8 cellular contexts compared by ENCODE assay signal in the genomic region with DNA sequence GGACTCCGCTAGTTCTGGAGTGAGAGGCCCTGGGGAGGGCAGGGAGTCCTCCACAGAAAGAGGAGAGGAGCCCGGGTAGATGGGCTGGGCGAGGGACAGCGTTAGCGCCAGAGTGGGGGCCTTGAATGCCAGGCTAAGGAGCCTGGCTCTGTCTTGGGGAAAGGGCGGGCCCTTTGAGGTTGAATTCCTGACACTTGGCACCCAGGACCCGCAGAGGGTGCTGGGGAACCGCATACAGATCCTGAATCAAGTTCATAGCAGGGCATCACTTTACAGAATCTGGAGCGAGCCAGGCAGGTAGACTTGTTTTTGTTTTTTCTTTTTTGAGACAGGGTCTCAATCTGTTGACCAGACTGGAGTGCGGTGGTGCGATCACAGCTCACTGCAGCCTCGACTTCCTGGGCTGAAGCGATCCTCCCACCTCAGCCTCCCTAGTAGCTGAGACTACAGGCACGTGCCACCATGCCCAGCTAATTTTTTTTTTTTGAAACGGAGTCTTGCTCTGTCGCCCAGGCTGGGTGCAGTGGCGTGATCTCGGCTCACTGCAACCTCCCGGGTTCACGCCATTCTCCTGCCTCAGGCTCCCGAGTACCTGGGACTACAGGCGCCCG. TPM values are rescaled to one million over a fixed set of nuclear protein-coding genes. Genes with fewer than 3 reads are reported as not detected.
DNase-seq lines count a peak whose midpoint lies in the region; ATAC-seq and TF ChIP-seq lines count a peak whose summit lies in the region.

No MANE protein-coding gene starts in this region.

- ATAC-seq in heart left ventricle (no peak), lower lobe of right lung (peak in 1 of 2 donors; percentile 23)
- ATAC-seq in activated naive CD8-positive, alpha-beta T cell treated with anti-CD3 and anti-CD28 coated beads, Interleukin-2, amount 10 ng/mL, durations not matched to agents 7 days and 5 days (ENCODE audit: low read depth), result no peak

- H3K4me1 Mint-ChIP-seq in activated naive CD8-positive, alpha-beta T cell treated with anti-CD3 and anti-CD28 coated beads, Interleukin-2, amount 10 ng/mL, durations not matched to agents 7 days and 5 days, result peaks cover 37% of the 10 kb centered on the region

- TF ChIP-seq EP300 in transverse colon (IDR thresholded peaks at IDR 0.05; ENCODE audit: low read depth), result no peak

- H3K4me1 ChIP-seq in heart left ventricle, result peaks cover 3 to 49% (median 32%) of the 10 kb centered on the region in 12 donors
- H3K4me1 ChIP-seq in lower lobe of right lung, result peaks cover 38% of the 10 kb centered on the region
- peaks cover 13 to 23% (median 14%) of the 10 kb centered on the region in 4 donors for H3K4me1 ChIP-seq in transverse colon

- TF ChIP-seq POLR2A in heart left ventricle (IDR thresholded peaks at IDR 0.05) (no peak), transverse colon (IDR thresholded peaks at IDR 0.05) (no peak)

- H3K9me3 Mint-ChIP-seq in activated naive CD8-positive, alpha-beta T cell treated with anti-CD3 and anti-CD28 coated beads, Interleukin-2, amount 10 ng/mL, durations not matched to agents 7 days and 5 days, result no peaks in the 10 kb centered on the region

- H3K27ac Mint-ChIP-seq in activated naive CD8-positive, alpha-beta T cell treated with anti-CD3 and anti-CD28 coated beads, Interleukin-2, amount 10 ng/mL, durations not matched to agents 7 days and 5 days, result peak overlapping the region; percentile 90

- H3K27me3 ChIP-seq in heart left ventricle (no peaks in the 10 kb centered on the region), lower lobe of right lung (ENCODE audit: low read depth) (no peaks in the 10 kb centered on the region), transverse colon (no peaks in the 10 kb centered on the region)

- no peaks in the 10 kb centered on the region for H3K27me3 Mint-ChIP-seq in activated naive CD8-positive, alpha-beta T cell treated with anti-CD3 and anti-CD28 coated beads, Interleukin-2, amount 10 ng/mL, durations not matched to agents 7 days and 5 days

- in situ Hi-C loops in transverse colon (cut with MboI; ENCODE audit: low pct_ligation_motif_present in 1 of 4, low pct_unique_long_range_greater_than_20kb in 1 of 4, low sequenced_read_pairs in 3 of 4), result no loop called here

- POLR2A ChIA-PET in activated naive CD8-positive, alpha-beta T cell treated with anti-CD3 and anti-CD28 coated beads, Interleukin-2, amount 10 ng/mL, durations not matched to agents 7 days and 5 days (lab: Charles Lee), result interaction anchor here (1.9 to 16.1 kb wide), 7 partner anchors 9 to 84 kb away, joined by 10 to 412 read pairs (median 36); a partner anchor contains a TSS

- DNase-seq in heart left ventricle, result no peak
- DNase-seq in cardiac septum (ENCODE audit: low spot score), result no peak
- no peak for DNase-seq in activated naive CD8-positive, alpha-beta T cell treated with anti-CD3 and anti-CD28 coated beads, Interleukin-2, amount 10 ng/mL, durations not matched to agents 7 days and 5 days
- DNase-seq in lower lobe of right lung, result no peak
- no peak for DNase-seq in transverse colon
- DNase-seq in NCI-H1048 (lab: John Stamatoyannopoulos, UW), result no peak
- no peak for DNase-seq in superior temporal gyrus (ENCODE audit: extremely low spot score)
- no peak for DNase-seq in pons (ENCODE audit: low spot score)

- H3K9me3 ChIP-seq in heart left ventricle, result no peaks in the 10 kb centered on the region
- H3K9me3 ChIP-seq in lower lobe of right lung, result no peaks in the 10 kb centered on the region
- H3K9me3 ChIP-seq in transverse colon, result no peaks in the 10 kb centered on the region

- peak overlapping the region in 9 of 12 donors; percentile 46 to 96 (median 92) for H3K27ac ChIP-seq in heart left ventricle
- peak overlapping the region; percentile 91 for H3K27ac ChIP-seq in lower lobe of right lung
- peak overlapping the region; percentile 88 to 97 (median 93) for H3K27ac ChIP-seq in transverse colon

- intact Hi-C loops in heart left ventricle (cut with DNase I) (loop anchor here in 3 of 10 donors (2.0 to 5.0 kb wide), 3 partner anchors 19 to 87 kb away; a partner anchor contains a TSS), cardiac septum (cut with DNase I) (no loop called here), lower lobe of right lung (cut with DNase I) (no loop called here), transverse colon (cut with DNase I; ENCODE audit: low total_unique reads) (no loop called here)

- H3K4me3 Mint-ChIP-seq in activated naive CD8-positive, alpha-beta T cell treated with anti-CD3 and anti-CD28 coated beads, Interleukin-2, amount 10 ng/mL, durations not matched to agents 7 days and 5 days, result peak overlapping the region; percentile 84

- TF ChIP-seq CTCF in heart left ventricle (IDR thresholded peaks at IDR 0.05), result no peak
- no peak for TF ChIP-seq CTCF in lower lobe of right lung (IDR thresholded peaks at IDR 0.05)
- no peak for TF ChIP-seq CTCF in transverse colon (IDR thresholded peaks at IDR 0.05)

- no peaks in the 10 kb centered on the region for H3K36me3 ChIP-seq in heart left ventricle
- no peaks in the 10 kb centered on the region for H3K36me3 ChIP-seq in lower lobe of right lung
- H3K36me3 ChIP-seq in transverse colon, result no peaks in the 10 kb centered on the region

- H3K36me3 Mint-ChIP-seq in activated naive CD8-positive, alpha-beta T cell treated with anti-CD3 and anti-CD28 coated beads, Interleukin-2, amount 10 ng/mL, durations not matched to agents 7 days and 5 days, result peaks cover 2% of the 10 kb centered on the region

- peak overlapping the region in 9 of 12 donors; percentile 43 to 89 (median 67) for H3K4me3 ChIP-seq in heart left ventricle
- H3K4me3 ChIP-seq in lower lobe of right lung, result peak overlapping the region; percentile 66
- H3K4me3 ChIP-seq in transverse colon, result peak overlapping the region in 3 of 4 donors; percentile 52 to 79 (median 58)

- WGBS in heart left ventricle, 4 donors, result 72 to 74% (median 74%) methylated on average over 23 of the region's 23 CpGs
- WGBS in transverse colon (ENCODE audit: low coverage in 1 of 2), 2 donors, result 64 to 85% methylated on average over 5 to 23 of the region's 23 CpGs

RNA-seq across cellular contexts. Expression of a gene that starts 6.0 kb away (rescaled TPM):
- total RNA-seq in heart left ventricle, result 10 to 100 TPM in 5 of 9 donors, 1 to 10 TPM in 4; 3.5 to 33.6 (median 11.8) TPM
- 1 to 10 TPM in 1 of 2 donors, under 1 TPM in 1; 0.89 to 6.2 TPM for polyA plus RNA-seq in heart left ventricle
- 22.2 TPM for total RNA-seq in cardiac septum
- total RNA-seq in activated naive CD8-positive, alpha-beta T cell treated with anti-CD3 and anti-CD28 coated beads, Interleukin-2, amount 10 ng/mL, durations not matched to agents 7 days and 5 days, result 1 to 10 TPM; 5.5 to 5.6 TPM
- total RNA-seq in lower lobe of right lung, result 0.71 TPM
- 1 to 10 TPM in 1 of 4 donors, under 1 TPM in 3; 0.27 to 4.4 (median 0.43) TPM for total RNA-seq in transverse colon

RNA-seq across cellular contexts. Expression of a gene that starts 6.8 kb away (rescaled TPM):
- total RNA-seq in heart left ventricle, result 10 to 100 TPM; 19.3 to 32.8 (median 25.2) TPM
- 10 to 100 TPM; 33.3 to 36.0 TPM for polyA plus RNA-seq in heart left ventricle
- total RNA-seq in cardiac septum, result 23.2 TPM
- 10 to 100 TPM; 69.0 to 71.4 TPM for total RNA-seq in activated naive CD8-positive, alpha-beta T cell treated with anti-CD3 and anti-CD28 coated beads, Interleukin-2, amount 10 ng/mL, durations not matched to agents 7 days and 5 days
- 42.1 TPM for total RNA-seq in lower lobe of right lung
- 100 to 1,000 TPM in 1 of 4 donors, 10 to 100 TPM in 3; 53.5 to 108 (median 75.9) TPM for total RNA-seq in transverse colon

RNA-seq across cellular contexts. Expression of a gene that starts 16.0 kb away (rescaled TPM):
- total RNA-seq in heart left ventricle, result 10 to 100 TPM in 1 of 9 donors, 1 to 10 TPM in 4, under 1 TPM in 4; 0.50 to 11.0 (median 1.3) TPM
- 1 to 10 TPM; 1.1 to 1.4 TPM for polyA plus RNA-seq in heart left ventricle
- total RNA-seq in cardiac septum, result 0.40 TPM
- total RNA-seq in activated naive CD8-positive, alpha-beta T cell treated with anti-CD3 and anti-CD28 coated beads, Interleukin-2, amount 10 ng/mL, durations not matched to agents 7 days and 5 days, result 100 to 1,000 TPM; 351 to 371 TPM
- 15.7 TPM for total RNA-seq in lower lobe of right lung
- total RNA-seq in transverse colon, result 10 to 100 TPM; 13.2 to 78.9 (median 53.9) TPM

RNA-seq across cellular contexts. Expression of a gene that starts 17.6 kb away (rescaled TPM):
- total RNA-seq in heart left ventricle (10 to 100 TPM in 1 of 9 donors, 1 to 10 TPM in 4, under 1 TPM in 4; 0.14 to 14.2 (median 1.6) TPM), cardiac septum (1.0 TPM), lower lobe of right lung (45.3 TPM), transverse colon (10 to 100 TPM in 2 of 4 donors, 1 to 10 TPM in 2; 1.2 to 17.2 (median 7.4) TPM)
- under 1 TPM; 0.61 to 0.88 TPM for polyA plus RNA-seq in heart left ventricle
- total RNA-seq in activated naive CD8-positive, alpha-beta T cell treated with anti-CD3 and anti-CD28 coated beads, Interleukin-2, amount 10 ng/mL, durations not matched to agents 7 days and 5 days, result 100 to 1,000 TPM; 359 to 367 TPM

RNA-seq across cellular contexts. Expression of a gene that starts 19.9 kb away (rescaled TPM):
- total RNA-seq in heart left ventricle, result 100 to 1,000 TPM in 7 of 9 donors, 10 to 100 TPM in 2; 90.3 to 151 (median 105) TPM
- polyA plus RNA-seq in heart left ventricle, result 100 to 1,000 TPM in 1 of 2 donors, 10 to 100 TPM in 1; 94.4 to 207 TPM
- total RNA-seq in cardiac septum, result 95.1 TPM
- 100 to 1,000 TPM; 290 to 311 TPM for total RNA-seq in activated naive CD8-positive, alpha-beta T cell treated with anti-CD3 and anti-CD28 coated beads, Interleukin-2, amount 10 ng/mL, durations not matched to agents 7 days and 5 days
- 144 TPM for total RNA-seq in lower lobe of right lung
- total RNA-seq in transverse colon, result 100 to 1,000 TPM in 3 of 4 donors, 10 to 100 TPM in 1; 83.0 to 251 (median 163) TPM

Comparison
In these comparisons a context has a peak if more than half of its experiments do, and no peak if none do; other contexts are left out.
1. RNA of a gene that starts 16.0 kb away (total RNA-seq): 351 to 371 TPM in activated naive CD8-positive, alpha-beta T cell treated with anti-CD3 and anti-CD28 coated beads, Interleukin-2, amount 10 ng/mL, durations not matched to agents 7 days and 5 days; 13.2 to 78.9 TPM in transverse colon, 15.7 TPM in lower lobe of right lung (single experiment), 0.50 to 11.0 TPM in heart left ventricle and 0.40 TPM in cardiac septum (single experiment); every median in the first group is over 4 times any median in the second.
2. Peak in every context shown above with its lines, with median percentiles within 50 percentile points of each other: H3K27ac ChIP-seq and H3K4me3 ChIP-seq.